21 cellular contexts compared by ENCODE assay signal in the genomic region with DNA sequence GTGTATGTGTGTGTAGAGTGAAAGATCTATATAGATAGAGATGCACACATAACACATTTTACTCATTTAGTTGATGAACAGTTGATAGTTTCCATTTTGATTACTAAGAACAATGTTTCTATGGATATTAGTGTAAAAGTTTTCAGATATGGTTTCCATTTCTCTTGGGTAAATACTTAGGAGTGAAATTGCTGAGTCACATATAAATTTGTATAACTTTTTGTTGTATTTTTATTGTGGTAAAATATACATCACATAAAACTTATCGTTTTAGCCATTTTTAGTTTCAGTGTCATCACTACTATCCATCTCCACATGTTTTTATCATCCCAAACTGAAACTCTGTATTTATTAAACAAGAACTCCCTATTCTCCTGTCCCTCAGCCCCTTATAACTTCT.
DNase-seq lines count a peak whose midpoint lies in the region; ATAC-seq, FAIRE-seq and TF ChIP-seq lines count a peak whose summit lies in the region.
"Had no signal": no experiment of that assay in that cellular context is flagged by ENCODE, and none has a peak within 500 bp of the region (broad histone marks: within the 10 kb centered on the region; RNA-seq: fewer than 3 reads in every experiment).

No MANE protein-coding gene starts in this region.

- H2BK120ac ChIP-seq in H1 (replicated peaks; ENCODE audit: low read depth, low read length): no peak overlapping the region

- no peak overlapping the region for H3K18ac ChIP-seq in H1 (ENCODE audit: extremely low read depth, low read length)

- H3K14ac ChIP-seq in H1 (ENCODE audit: insufficient read length): no peak overlapping the region

- DNase-seq in HepG2 (ENCODE audit: low spot score) (no peak), right lobe of liver (no peak), K562 (ENCODE audit: extremely low read depth in 1 of 4, low spot score in 3 of 4) (no peak), H1 (ENCODE audit: low read depth in 1 of 2, low spot score in 2 of 2) (no peak), D341Med (ENCODE audit: low spot score) (no peak), NCI-H1105 (lab: John Stamatoyannopoulos, UW) (no peak)
- DNase-seq: ACHN; BE2C; C1 segment of cervical spinal cord; CD4-positive, alpha-beta memory T cell; CD4-positive, CD25-positive, alpha-beta regulatory T cell; CD8-positive, alpha-beta memory T cell; COR-L47; DMS79 treated with DMSO at 0.1 percent for 48 hours; GF-D8 had no signal

- ATAC-seq in HepG2 (no peak), right lobe of liver (no peak), K562 (no peak)

- no peak overlapping the region for H4K91ac ChIP-seq in H1 (replicated peaks; ENCODE audit: insufficient read length, low read length)

- H3K9me3 ChIP-seq in HepG2 (ENCODE audit: low read length) (no peaks in the 10 kb centered on the region), right lobe of liver (no peaks in the 10 kb centered on the region), K562 (replicated peaks; ENCODE audit: control insufficient read depth, insufficient read depth, low read depth, low read length) (no peaks in the 10 kb centered on the region), H1 (ENCODE audit: insufficient read depth in 2 of 2, low read depth in 1 of 2, low read length in 1 of 2) (no peaks in the 10 kb centered on the region)
- H3K9me3 ChIP-seq: BE2C, BLaER1 had no signal

- no peak overlapping the region for H3K9ac ChIP-seq in HepG2 (ENCODE audit: insufficient read depth, low read depth, low read length)
- H3K9ac ChIP-seq in K562 (ENCODE audit: insufficient read depth in 1 of 2, low read depth in 2 of 2, low read length in 2 of 2): no peak overlapping the region
- H3K9ac ChIP-seq in H1 (replicated peaks in 1 of 4; ENCODE audit: extremely low read depth in 1 of 4, low read depth in 3 of 4, low read length in 3 of 4): no peak overlapping the region
- H3K9ac ChIP-seq: BLaER1 had no signal

- no TSS peak for BruUV-seq in HepG2 (replicated peaks; lab: Mats Ljungman, UMichigan)
- BruUV-seq in K562 (replicated peaks; lab: Mats Ljungman, UMichigan): no TSS peak

- no peak overlapping the region for H3K4ac ChIP-seq in H1 (replicated peaks; ENCODE audit: insufficient read length, low read depth, low read length)

- H3K4me2 ChIP-seq in HepG2 (ENCODE audit: low read depth, low read length) (no peak overlapping the region), K562 (ENCODE audit: insufficient read depth, low read length) (no peak overlapping the region), H1 (ENCODE audit: insufficient read depth in 1 of 2, low read depth in 2 of 2, low read length in 2 of 2) (no peak overlapping the region)
- H3K4me2 ChIP-seq: BLaER1 had no signal

- no peaks in the 10 kb centered on the region for H3K79me2 ChIP-seq in HepG2 (ENCODE audit: insufficient read depth, low read length)
- H3K79me2 ChIP-seq in K562 (ENCODE audit: control insufficient read depth, insufficient read depth, low read length): no peaks in the 10 kb centered on the region
- no peaks in the 10 kb centered on the region for H3K79me2 ChIP-seq in H1 (ENCODE audit: control insufficient read depth in 1 of 2, insufficient read depth in 2 of 2, low read length in 2 of 2)

- H3K23me2 ChIP-seq in H1 (ENCODE audit: low read depth, low read length): no peaks in the 10 kb centered on the region

- H3K9me1 ChIP-seq in K562 (ENCODE audit: control insufficient read depth, insufficient read depth, low read length): no peaks in the 10 kb centered on the region

- H2BK12ac ChIP-seq in H1 (ENCODE audit: low read depth, low read length): no peak overlapping the region

- no peak overlapping the region for H3K27ac ChIP-seq in HepG2 (ENCODE audit: extremely low read length, insufficient read depth, low read length)
- H3K27ac ChIP-seq in right lobe of liver: no peak overlapping the region
- H3K27ac ChIP-seq in K562 (ENCODE audit: extremely low read depth, low read depth, low read length): no peak overlapping the region
- no peak overlapping the region for H3K27ac ChIP-seq in H1 (ENCODE audit: low read depth, low read length)
- H3K27ac ChIP-seq: 22Rv1, BLaER1 had no signal

- H2BK15ac ChIP-seq in H1 (ENCODE audit: low read length): no peak overlapping the region

- 0% methylated on average over 1 of the region's 1 CpG for WGBS in HepG2 (ENCODE audit: low lambda C conversion rate)
- WGBS in right lobe of liver (ENCODE audit: insufficient coverage, low coverage, low lambda C conversion rate, missing lambda C conversion rate): 50% methylated on average over 1 of the region's 1 CpG
- 0% methylated on average over 1 of the region's 1 CpG for WGBS in K562 (ENCODE audit: insufficient coverage, low coverage, missing lambda C conversion rate)
- 79% methylated on average over 1 of the region's 1 CpG; no CpG with 5 or more reads in 1 of the 2 experiments for WGBS in H1 (ENCODE audit: extremely low coverage in 1 of 2, insufficient coverage in 1 of 2, insufficient read length in 1 of 2, insufficient replicate concordance in 2 of 2, low coverage in 1 of 2, low lambda C conversion rate in 2 of 2, missing lambda C conversion rate in 1 of 2), 2 experiments

- H4K20me1 ChIP-seq in HepG2 (ENCODE audit: insufficient read depth, low read length) (no peaks in the 10 kb centered on the region), K562 (replicated peaks; ENCODE audit: control insufficient read depth, insufficient read depth, low read length) (no peaks in the 10 kb centered on the region), H1 (replicated peaks in 1 of 2; ENCODE audit: control insufficient read depth in 1 of 2, insufficient read depth in 2 of 2, low read length in 2 of 2) (no peaks in the 10 kb centered on the region)
- H4K20me1 ChIP-seq: BLaER1 had no signal

- no peaks in the 10 kb centered on the region for H3K79me1 ChIP-seq in H1 (ENCODE audit: low read depth, low read length)

- H4K5ac ChIP-seq in H1 (ENCODE audit: insufficient read length, low read depth, low read length): no peak overlapping the region

- H2AFZ ChIP-seq in HepG2 (ENCODE audit: low read length) (no peak overlapping the region), K562 (ENCODE audit: low read depth, low read length) (no peak overlapping the region), H1 (ENCODE audit: low read length) (no peak overlapping the region)

- CTCF ChIA-PET in HepG2 (lab: Yijun Ruan, JAX; ENCODE audit: low intra/inter-chr PET ratio, low total read pairs) (no interaction called here), K562 (lab: Yijun Ruan, JAX; ENCODE audit: low intra/inter-chr PET ratio) (no interaction called here), H1 (lab: Charles Lee; ENCODE audit: partially characterized antibody) (no interaction called here)

- TF ChIP-seq EP300 in HepG2 (IDR thresholded peaks at IDR 0.05; ENCODE audit: low read depth in 2 of 2, low read length in 2 of 2): no peak
- TF ChIP-seq EP300 in HepG2 (CRISPR knock-in tag; IDR thresholded peaks at IDR 0.05; ENCODE audit: borderline replicate concordance): no peak
- no peak for TF ChIP-seq EP300 in K562 (IDR thresholded peaks at IDR 0.05; ENCODE audit: low read length)
- TF ChIP-seq EP300 in H1 (IDR thresholded peaks at IDR 0.05; ENCODE audit: borderline replicate concordance in 1 of 2, low read depth in 2 of 2, low read length in 2 of 2): no peak

- in situ Hi-C loops in HepG2 (cut with HindIII; ENCODE audit: extremely low pct_ligation_motif_present, low pct_unique_long_range_greater_than_20kb) (no loop called here), K562 (cut with MboI) (no loop called here)

- no peak overlapping the region for H4K8ac ChIP-seq in H1 (ENCODE audit: extremely low read depth, insufficient read depth, low read length)

- intact Hi-C loops in HepG2 (cut with micrococcal nuclease; ENCODE audit: unreplicated experiment): no loop called here
- intact Hi-C loops in right lobe of liver (cut with DNase I): no loop called here
- intact Hi-C loops in K562 (cut with micrococcal nuclease): no loop called here

- no peak for TF ChIP-seq POLR2A in HepG2 (IDR thresholded peaks at IDR 0.05; ENCODE audit: insufficient read depth in 1 of 2, low read depth in 2 of 2, low read length in 2 of 2)
- TF ChIP-seq POLR2A in right lobe of liver (IDR thresholded peaks at IDR 0.05): no peak
- no peak for TF ChIP-seq POLR2A in K562 (conservative IDR thresholded peaks at IDR 0.05)
- TF ChIP-seq POLR2A in H1 (IDR thresholded peaks at IDR 0.05; ENCODE audit: control extremely low read depth in 1 of 2, low read depth in 2 of 2, low read length in 2 of 2): no peak

- H3K4me1 ChIP-seq in HepG2 (ENCODE audit: insufficient read depth, low read length) (no peaks in the 10 kb centered on the region), right lobe of liver (no peaks in the 10 kb centered on the region), K562 (replicated peaks in 1 of 2; ENCODE audit: control insufficient read depth in 2 of 2, insufficient read depth in 2 of 2, low read length in 2 of 2) (no peaks in the 10 kb centered on the region), H1 (replicated peaks in 1 of 4; ENCODE audit: control insufficient read depth in 3 of 4, insufficient read depth in 4 of 4, low read length in 3 of 4) (no peaks in the 10 kb centered on the region)
- H3K4me1 ChIP-seq: BE2C, BLaER1 had no signal

- no peak for TF ChIP-seq CTCF in HepG2 (CRISPR knock-in tag; IDR thresholded peaks at IDR 0.05)
- TF ChIP-seq CTCF in right lobe of liver (IDR thresholded peaks at IDR 0.05): no peak
- no peak for TF ChIP-seq CTCF in K562 (IDR thresholded peaks at IDR 0.05 in 2 of 3, conservative IDR thresholded peaks at IDR 0.05 in 1 of 3; ENCODE audit: insufficient read depth in 2 of 3, low read depth in 1 of 3, low read length in 3 of 3)
- TF ChIP-seq CTCF in H1 (IDR thresholded peaks at IDR 0.05; ENCODE audit: control extremely low read depth in 1 of 3, insufficient read depth in 1 of 3, low read depth in 1 of 3, low read length in 3 of 3): no peak

- no peak overlapping the region for H3K56ac ChIP-seq in H1 (replicated peaks; ENCODE audit: insufficient read length, low read depth, low read length)

- no peak overlapping the region for H2BK5ac ChIP-seq in H1 (ENCODE audit: low read depth, low read length)

- H3K23ac ChIP-seq in H1 (ENCODE audit: insufficient read length): no peak overlapping the region

- FAIRE-seq in HepG2 (lab: Jason Lieb, UNC): no peak
- FAIRE-seq in K562 (lab: Jason Lieb, UNC): no peak
- FAIRE-seq in H1 (lab: Jason Lieb, UNC): no peak
- FAIRE-seq: D721Med, G401.6, GM12891, GM19239 had no signal

- POLR2A ChIA-PET in HepG2 (lab: Yijun Ruan, JAX) (no interaction called here), K562 (lab: Yijun Ruan, JAX) (no interaction called here), H1 (lab: Charles Lee; ENCODE audit: partially characterized antibody) (no interaction called here)

- H3K36me3 ChIP-seq in HepG2 (replicated peaks in 1 of 2; ENCODE audit: control insufficient read depth in 1 of 2, insufficient read depth in 2 of 2, low read length in 2 of 2): no peaks in the 10 kb centered on the region
- H3K36me3 ChIP-seq in right lobe of liver: no peaks in the 10 kb centered on the region
- no peaks in the 10 kb centered on the region for H3K36me3 ChIP-seq in K562 (ENCODE audit: control insufficient read depth, insufficient read depth, low read length)
- H3K36me3 ChIP-seq in H1 (ENCODE audit: control insufficient read depth in 2 of 4, insufficient read depth in 4 of 4, low read length in 3 of 4): no peaks in the 10 kb centered on the region
- H3K36me3 ChIP-seq: BE2C, BLaER1 had no signal

- no peak overlapping the region for H2BK20ac ChIP-seq in H1 (ENCODE audit: low read length)

- H3K27me3 ChIP-seq in HepG2 (ENCODE audit: control insufficient read depth in 1 of 2, insufficient read depth in 2 of 2, low read length in 2 of 2) (no peaks in the 10 kb centered on the region), right lobe of liver (no peaks in the 10 kb centered on the region), K562 (ENCODE audit: control insufficient read depth in 2 of 2, insufficient read depth in 2 of 2, low read length in 2 of 2) (no peaks in the 10 kb centered on the region), H1 (replicated peaks in 1 of 4; ENCODE audit: control insufficient read depth in 3 of 4, extremely low read depth in 1 of 4, insufficient read depth in 3 of 4, low read length in 3 of 4) (no peaks in the 10 kb centered on the region)
- H3K27me3 ChIP-seq: BE2C, BLaER1 had no signal

- no peak overlapping the region for H3K4me3 ChIP-seq in HepG2 (replicated peaks in 1 of 3; ENCODE audit: insufficient read depth in 1 of 3, low read depth in 2 of 3, low read length in 3 of 3)
- no peak overlapping the region for H3K4me3 ChIP-seq in right lobe of liver
- no peak overlapping the region for H3K4me3 ChIP-seq in K562
- H3K4me3 ChIP-seq in H1 (ENCODE audit: extremely low read depth in 1 of 4, insufficient read depth in 2 of 4, low read depth in 3 of 4, low read length in 4 of 4): no peak overlapping the region
- H3K4me3 ChIP-seq: BLaER1 had no signal

- TF ChIP-seq RAD21 in HepG2 (CRISPR knock-in tag; IDR thresholded peaks at IDR 0.05): no peak
- no peak for TF ChIP-seq RAD21 in K562 (CRISPR knock-in tag; conservative IDR thresholded peaks at IDR 0.05 in 1 of 2, IDR thresholded peaks at IDR 0.05 in 1 of 2)
- no peak for TF ChIP-seq RAD21 in H1 (IDR thresholded peaks at IDR 0.05 in 1 of 2, conservative IDR thresholded peaks at IDR 0.05 in 1 of 2; ENCODE audit: low read depth in 2 of 2, low read length in 2 of 2)

- H2AK5ac ChIP-seq in H1 (ENCODE audit: low read depth, low read length): no peak overlapping the region
